In the genomic region with DNA sequence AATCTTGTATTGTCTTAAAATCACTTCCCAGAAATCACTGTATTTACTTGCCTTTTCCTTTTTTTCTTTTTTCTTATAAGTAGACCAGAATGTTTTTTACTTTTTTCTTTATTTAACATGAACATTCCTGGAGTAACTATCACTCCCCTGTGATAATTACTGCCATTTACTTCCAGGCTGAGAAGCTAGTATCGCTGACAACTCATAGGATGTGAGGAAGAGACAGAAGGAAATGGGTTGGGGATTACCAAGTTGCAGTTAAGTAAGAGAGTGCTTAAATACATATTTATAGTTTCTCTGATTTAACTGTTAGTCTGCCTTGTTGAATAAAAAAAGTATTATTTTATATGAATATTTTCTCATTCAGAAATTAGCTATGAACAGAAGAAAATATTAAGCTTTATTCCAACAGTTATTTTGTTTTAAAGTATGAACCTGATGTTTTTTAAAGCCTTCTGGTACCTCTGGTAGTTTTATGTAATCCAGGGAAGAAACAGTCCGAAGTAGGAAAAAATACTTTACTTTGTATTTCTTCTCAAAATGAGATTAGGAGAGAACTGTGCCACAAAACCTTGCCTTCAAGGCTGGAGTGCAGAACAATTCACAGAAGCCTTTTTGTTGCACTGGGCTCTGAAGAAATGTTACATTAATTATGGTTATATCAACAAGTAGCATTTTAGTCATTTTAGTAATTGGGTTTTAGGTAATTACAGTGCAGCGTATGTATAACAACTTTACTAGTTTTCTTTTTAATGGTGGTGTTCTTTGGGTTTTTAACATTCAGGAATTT, we compare ENCODE assay signal across 2 cellular contexts.
TF ChIP-seq lines count a peak whose summit lies in the region.

No MANE protein-coding gene starts in this region.

TF ChIP-seq in HEK293, 187 proteins besides CTCF, POLR2A, EP300 and RAD21 (continued from another document):
- TF ChIP-seq, protein P1, sequence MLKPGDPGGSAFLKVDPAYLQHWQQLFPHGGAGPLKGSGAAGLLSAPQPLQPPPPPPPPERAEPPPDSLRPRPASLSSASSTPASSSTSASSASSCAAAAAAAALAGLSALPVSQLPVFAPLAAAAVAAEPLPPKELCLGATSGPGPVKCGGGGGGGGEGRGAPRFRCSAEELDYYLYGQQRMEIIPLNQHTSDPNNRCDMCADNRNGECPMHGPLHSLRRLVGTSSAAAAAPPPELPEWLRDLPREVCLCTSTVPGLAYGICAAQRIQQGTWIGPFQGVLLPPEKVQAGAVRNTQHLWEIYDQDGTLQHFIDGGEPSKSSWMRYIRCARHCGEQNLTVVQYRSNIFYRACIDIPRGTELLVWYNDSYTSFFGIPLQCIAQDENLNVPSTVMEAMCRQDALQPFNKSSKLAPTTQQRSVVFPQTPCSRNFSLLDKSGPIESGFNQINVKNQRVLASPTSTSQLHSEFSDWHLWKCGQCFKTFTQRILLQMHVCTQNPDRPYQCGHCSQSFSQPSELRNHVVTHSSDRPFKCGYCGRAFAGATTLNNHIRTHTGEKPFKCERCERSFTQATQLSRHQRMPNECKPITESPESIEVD (tag by site-specific recombination; IDR thresholded peaks at IDR 0.05), result peak; percentile 62
- no peak for TF ChIP-seq ZNF37A (tag by site-specific recombination; IDR thresholded peaks at IDR 0.05)
- no peak for TF ChIP-seq ZNF624 (tag by site-specific recombination; IDR thresholded peaks at IDR 0.05)
- no peak for TF ChIP-seq ZNF747 (tag by site-specific recombination; IDR thresholded peaks at IDR 0.05)
- TF ChIP-seq SCRT2 (tag by site-specific recombination; IDR thresholded peaks at IDR 0.05), result peak; percentile 29; the same call in 1 of the 2 replicates
- no peak for TF ChIP-seq GLIS2 (tag by site-specific recombination; IDR thresholded peaks at IDR 0.05)

TF ChIP-seq in GM12878, 131 proteins besides CTCF, POLR2A, EP300 and RAD21 (continued from another document):
- TF ChIP-seq, protein P2, sequence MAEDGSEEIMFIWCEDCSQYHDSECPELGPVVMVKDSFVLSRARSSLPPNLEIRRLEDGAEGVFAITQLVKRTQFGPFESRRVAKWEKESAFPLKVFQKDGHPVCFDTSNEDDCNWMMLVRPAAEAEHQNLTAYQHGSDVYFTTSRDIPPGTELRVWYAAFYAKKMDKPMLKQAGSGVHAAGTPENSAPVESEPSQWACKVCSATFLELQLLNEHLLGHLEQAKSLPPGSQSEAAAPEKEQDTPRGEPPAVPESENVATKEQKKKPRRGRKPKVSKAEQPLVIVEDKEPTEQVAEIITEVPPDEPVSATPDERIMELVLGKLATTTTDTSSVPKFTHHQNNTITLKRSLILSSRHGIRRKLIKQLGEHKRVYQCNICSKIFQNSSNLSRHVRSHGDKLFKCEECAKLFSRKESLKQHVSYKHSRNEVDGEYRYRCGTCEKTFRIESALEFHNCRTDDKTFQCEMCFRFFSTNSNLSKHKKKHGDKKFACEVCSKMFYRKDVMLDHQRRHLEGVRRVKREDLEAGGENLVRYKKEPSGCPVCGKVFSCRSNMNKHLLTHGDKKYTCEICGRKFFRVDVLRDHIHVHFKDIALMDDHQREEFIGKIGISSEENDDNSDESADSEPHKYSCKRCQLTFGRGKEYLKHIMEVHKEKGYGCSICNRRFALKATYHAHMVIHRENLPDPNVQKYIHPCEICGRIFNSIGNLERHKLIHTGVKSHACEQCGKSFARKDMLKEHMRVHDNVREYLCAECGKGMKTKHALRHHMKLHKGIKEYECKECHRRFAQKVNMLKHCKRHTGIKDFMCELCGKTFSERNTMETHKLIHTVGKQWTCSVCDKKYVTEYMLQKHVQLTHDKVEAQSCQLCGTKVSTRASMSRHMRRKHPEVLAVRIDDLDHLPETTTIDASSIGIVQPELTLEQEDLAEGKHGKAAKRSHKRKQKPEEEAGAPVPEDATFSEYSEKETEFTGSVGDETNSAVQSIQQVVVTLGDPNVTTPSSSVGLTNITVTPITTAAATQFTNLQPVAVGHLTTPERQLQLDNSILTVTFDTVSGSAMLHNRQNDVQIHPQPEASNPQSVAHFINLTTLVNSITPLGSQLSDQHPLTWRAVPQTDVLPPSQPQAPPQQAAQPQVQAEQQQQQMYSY (CRISPR knock-in tag; IDR thresholded peaks at IDR 0.05), result no peak
- TF ChIP-seq RB1 (IDR thresholded peaks at IDR 0.05; ENCODE audit: borderline replicate concordance) (no peak), SUPT20H (IDR thresholded peaks at IDR 0.05; ENCODE audit: borderline replicate concordance, control insufficient read depth, low read depth, low read length) (no peak), EZH2 (IDR thresholded peaks at IDR 0.05; ENCODE audit: borderline replicate concordance, control insufficient read depth, low read depth, low read length) (no peak), NRF1 (conservative IDR thresholded peaks at IDR 0.05; ENCODE audit: low read depth, low read length) (no peak), ZSCAN29 (IDR thresholded peaks at IDR 0.05) (no peak), RFX5 (IDR thresholded peaks at IDR 0.05; ENCODE audit: low read depth, low read length) (no peak), JUND (IDR thresholded peaks at IDR 0.05; ENCODE audit: low read depth, low read length) (no peak), CHD1 (IDR thresholded peaks at IDR 0.05; ENCODE audit: low read depth, low read length) (no peak), ZZZ3 (IDR thresholded peaks at IDR 0.05; ENCODE audit: control insufficient read depth, insufficient read length, low read depth) (no peak), IRF4 (IDR thresholded peaks at IDR 0.05; ENCODE audit: low read depth, low read length) (no peak)
- TF ChIP-seq, protein P3, sequence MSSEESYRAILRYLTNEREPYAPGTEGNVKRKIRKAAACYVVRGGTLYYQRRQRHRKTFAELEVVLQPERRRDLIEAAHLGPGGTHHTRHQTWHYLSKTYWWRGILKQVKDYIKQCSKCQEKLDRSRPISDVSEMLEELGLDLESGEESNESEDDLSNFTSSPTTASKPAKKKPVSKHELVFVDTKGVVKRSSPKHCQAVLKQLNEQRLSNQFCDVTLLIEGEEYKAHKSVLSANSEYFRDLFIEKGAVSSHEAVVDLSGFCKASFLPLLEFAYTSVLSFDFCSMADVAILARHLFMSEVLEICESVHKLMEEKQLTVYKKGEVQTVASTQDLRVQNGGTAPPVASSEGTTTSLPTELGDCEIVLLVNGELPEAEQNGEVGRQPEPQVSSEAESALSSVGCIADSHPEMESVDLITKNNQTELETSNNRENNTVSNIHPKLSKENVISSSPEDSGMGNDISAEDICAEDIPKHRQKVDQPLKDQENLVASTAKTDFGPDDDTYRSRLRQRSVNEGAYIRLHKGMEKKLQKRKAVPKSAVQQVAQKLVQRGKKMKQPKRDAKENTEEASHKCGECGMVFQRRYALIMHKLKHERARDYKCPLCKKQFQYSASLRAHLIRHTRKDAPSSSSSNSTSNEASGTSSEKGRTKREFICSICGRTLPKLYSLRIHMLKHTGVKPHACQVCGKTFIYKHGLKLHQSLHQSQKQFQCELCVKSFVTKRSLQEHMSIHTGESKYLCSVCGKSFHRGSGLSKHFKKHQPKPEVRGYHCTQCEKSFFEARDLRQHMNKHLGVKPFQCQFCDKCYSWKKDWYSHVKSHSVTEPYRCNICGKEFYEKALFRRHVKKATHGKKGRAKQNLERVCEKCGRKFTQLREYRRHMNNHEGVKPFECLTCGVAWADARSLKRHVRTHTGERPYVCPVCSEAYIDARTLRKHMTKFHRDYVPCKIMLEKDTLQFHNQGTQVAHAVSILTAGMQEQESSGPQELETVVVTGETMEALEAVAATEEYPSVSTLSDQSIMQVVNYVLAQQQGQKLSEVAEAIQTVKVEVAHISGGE (CRISPR knock-in tag; IDR thresholded peaks at IDR 0.05), result no peak
- TF ChIP-seq, protein P4, sequence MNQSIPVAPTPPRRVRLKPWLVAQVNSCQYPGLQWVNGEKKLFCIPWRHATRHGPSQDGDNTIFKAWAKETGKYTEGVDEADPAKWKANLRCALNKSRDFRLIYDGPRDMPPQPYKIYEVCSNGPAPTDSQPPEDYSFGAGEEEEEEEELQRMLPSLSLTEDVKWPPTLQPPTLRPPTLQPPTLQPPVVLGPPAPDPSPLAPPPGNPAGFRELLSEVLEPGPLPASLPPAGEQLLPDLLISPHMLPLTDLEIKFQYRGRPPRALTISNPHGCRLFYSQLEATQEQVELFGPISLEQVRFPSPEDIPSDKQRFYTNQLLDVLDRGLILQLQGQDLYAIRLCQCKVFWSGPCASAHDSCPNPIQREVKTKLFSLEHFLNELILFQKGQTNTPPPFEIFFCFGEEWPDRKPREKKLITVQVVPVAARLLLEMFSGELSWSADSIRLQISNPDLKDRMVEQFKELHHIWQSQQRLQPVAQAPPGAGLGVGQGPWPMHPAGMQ (IDR thresholded peaks at IDR 0.05; ENCODE audit: borderline replicate concordance), result no peak
